1 cellular context compared by ENCODE assay signal in genomic region chr17:80504671-80505413, GRCh38.
A peak's percentile ranks its signal among the peaks of the same experiment; 100 is the strongest.
TF ChIP-seq lines count a peak whose summit lies in the region.

No MANE protein-coding gene starts in this region.

TF ChIP-seq in IMR-90, 13 proteins besides CTCF, POLR2A, EP300 and RAD21 (continued from another document):
- peak; percentile 32; the same call in 1 of the 2 replicates for TF ChIP-seq SMC3 (IDR thresholded peaks at IDR 0.05; ENCODE audit: low read depth, low read length)
- TF ChIP-seq MAZ (IDR thresholded peaks at IDR 0.05; ENCODE audit: borderline replicate concordance, low read depth, low read length), result no peak
- TF ChIP-seq FOS (IDR thresholded peaks at IDR 0.05; ENCODE audit: low read depth, low read length), result peak; percentile 65
- TF ChIP-seq CEBPB (IDR thresholded peaks at IDR 0.05; ENCODE audit: low read depth, low read length), result peak; percentile 37; the same call in 1 of the 2 replicates
- no peak for TF ChIP-seq RCOR1 (IDR thresholded peaks at IDR 0.05; ENCODE audit: insufficient replicate concordance, low read length)
